1 cellular context compared by ENCODE assay signal in the genomic region with DNA sequence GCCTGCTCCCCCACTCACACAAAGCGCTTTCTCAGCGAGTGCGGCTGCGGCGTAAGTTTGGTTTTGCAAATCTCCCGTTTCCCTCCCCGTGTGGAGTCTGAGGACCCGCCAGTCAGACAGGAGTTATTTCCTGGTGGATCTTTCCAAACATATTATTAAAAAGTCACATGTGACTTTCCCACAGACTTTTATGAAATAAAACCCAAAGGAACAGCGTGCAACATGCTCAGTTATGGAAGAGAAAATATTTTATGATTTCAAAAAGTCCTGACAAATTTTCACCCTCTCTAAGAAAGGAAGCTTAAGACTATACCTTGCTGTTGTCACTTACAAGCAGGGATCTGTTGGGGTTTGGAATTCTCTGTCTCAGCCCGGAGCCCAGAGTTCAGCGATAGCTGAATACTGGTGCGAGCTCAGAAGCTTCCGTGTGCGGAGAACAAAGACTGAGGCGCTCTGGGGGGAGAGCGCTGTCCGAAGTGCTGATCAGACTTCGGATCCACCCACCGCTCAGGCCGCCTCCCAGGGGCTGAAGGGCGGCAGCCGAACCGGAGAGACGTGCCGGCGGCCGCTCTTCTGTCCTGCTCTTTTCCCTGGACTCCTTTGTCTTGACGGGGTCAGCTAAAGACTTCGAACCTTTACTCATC.
TF ChIP-seq lines count a peak whose summit lies in the region.

No MANE protein-coding gene starts in this region.

TF ChIP-seq in HepG2, 621 proteins besides CTCF, POLR2A, EP300 and RAD21 (continued from another document and continues in another):
- TF ChIP-seq MLX (CRISPR knock-in tag; IDR thresholded peaks at IDR 0.05): peak; percentile 64; the same call in 1 of the 2 replicates
- TF ChIP-seq HOXA9 (CRISPR knock-in tag; IDR thresholded peaks at IDR 0.05; ENCODE audit: borderline replicate concordance): peak; percentile 90; the same call in 1 of the 2 replicates
- TF ChIP-seq SIX4 (CRISPR knock-in tag; IDR thresholded peaks at IDR 0.05): peak; percentile 91
- no peak; the same call in 1 of the 2 replicates for TF ChIP-seq DNMT1 (CRISPR knock-in tag; IDR thresholded peaks at IDR 0.05)
- TF ChIP-seq PREB (CRISPR knock-in tag; IDR thresholded peaks at IDR 0.05): no peak
- TF ChIP-seq ATF7-NPFF (CRISPR knock-in tag; IDR thresholded peaks at IDR 0.05; ENCODE audit: low read depth): peak; percentile 95; the same call in 1 of the 2 replicates
- TF ChIP-seq ZNF232 (CRISPR knock-in tag; IDR thresholded peaks at IDR 0.05; ENCODE audit: borderline replicate concordance): peak; percentile 99
- TF ChIP-seq, protein P1, sequence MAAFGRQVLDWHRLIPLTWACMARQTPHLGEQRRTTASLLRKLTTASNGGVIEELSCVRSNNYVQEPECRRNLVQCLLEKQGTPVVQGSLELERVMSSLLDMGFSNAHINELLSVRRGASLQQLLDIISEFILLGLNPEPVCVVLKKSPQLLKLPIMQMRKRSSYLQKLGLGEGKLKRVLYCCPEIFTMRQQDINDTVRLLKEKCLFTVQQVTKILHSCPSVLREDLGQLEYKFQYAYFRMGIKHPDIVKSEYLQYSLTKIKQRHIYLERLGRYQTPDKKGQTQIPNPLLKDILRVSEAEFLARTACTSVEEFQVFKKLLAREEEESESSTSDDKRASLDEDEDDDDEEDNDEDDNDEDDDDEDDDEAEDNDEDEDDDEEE (CRISPR knock-in tag; IDR thresholded peaks at IDR 0.05): peak; percentile 98
- TF ChIP-seq XBP1 (CRISPR knock-in tag; IDR thresholded peaks at IDR 0.05): peak; percentile 95
- TF ChIP-seq THRA (CRISPR knock-in tag; IDR thresholded peaks at IDR 0.05; ENCODE audit: borderline replicate concordance): peak; percentile 96
- TF ChIP-seq KLF6 (CRISPR knock-in tag; IDR thresholded peaks at IDR 0.05): peak; percentile 100
- no peak for TF ChIP-seq ZNF44 (CRISPR knock-in tag; IDR thresholded peaks at IDR 0.05)
- no peak for TF ChIP-seq GABPA (IDR thresholded peaks at IDR 0.05; ENCODE audit: low read depth, low read length)
- peak; percentile 46; the same call in 1 of the 2 replicates for TF ChIP-seq GABPA (CRISPR knock-in tag; IDR thresholded peaks at IDR 0.05; ENCODE audit: low read depth)
- TF ChIP-seq ESRRA (CRISPR knock-in tag; IDR thresholded peaks at IDR 0.05; ENCODE audit: low read depth): no peak
- TF ChIP-seq ZNF124 (CRISPR knock-in tag; IDR thresholded peaks at IDR 0.05): peak; percentile 99
- peak; percentile 36 for TF ChIP-seq STAG1 (CRISPR knock-in tag; IDR thresholded peaks at IDR 0.05)
- TF ChIP-seq SP1 (IDR thresholded peaks at IDR 0.05): no peak
- TF ChIP-seq SP1 (CRISPR knock-in tag; IDR thresholded peaks at IDR 0.05): peak; percentile 61; the same call in 1 of the 2 replicates
- TF ChIP-seq SPEN (CRISPR knock-in tag; IDR thresholded peaks at IDR 0.05; ENCODE audit: low read depth): peak; percentile 77; the same call in 1 of the 2 replicates
- peak; percentile 40; the same call in 1 of the 2 replicates for TF ChIP-seq SP2 (CRISPR knock-in tag; IDR thresholded peaks at IDR 0.05)
- peak; percentile 94; the same call in 1 of the 2 replicates for TF ChIP-seq ZBTB20 (CRISPR knock-in tag; IDR thresholded peaks at IDR 0.05; ENCODE audit: borderline replicate concordance, low read depth)
- no peak for TF ChIP-seq PCBP1 (IDR thresholded peaks at IDR 0.05; ENCODE audit: borderline replicate concordance, low read depth, low read length)
- peak; percentile 95 for TF ChIP-seq ZNF335 (CRISPR knock-in tag; IDR thresholded peaks at IDR 0.05)
- peak; percentile 91; the same call in 1 of the 2 replicates for TF ChIP-seq ZNF816 (CRISPR knock-in tag; IDR thresholded peaks at IDR 0.05; ENCODE audit: borderline replicate concordance)
- peak; percentile 99 for TF ChIP-seq BORCS8-MEF2B (CRISPR knock-in tag; IDR thresholded peaks at IDR 0.05)
- TF ChIP-seq ZNF496 (CRISPR knock-in tag; IDR thresholded peaks at IDR 0.05; ENCODE audit: insufficient replicate concordance): no peak
- TF ChIP-seq JUN (CRISPR knock-in tag; IDR thresholded peaks at IDR 0.05): no peak
- TF ChIP-seq ZNF704 (CRISPR knock-in tag; IDR thresholded peaks at IDR 0.05; ENCODE audit: borderline replicate concordance): peak; percentile 93; the same call in 1 of the 2 replicates
- peak; percentile 98 for TF ChIP-seq ZBTB25 (CRISPR knock-in tag; IDR thresholded peaks at IDR 0.05)
- TF ChIP-seq ZNF362 (CRISPR knock-in tag; IDR thresholded peaks at IDR 0.05; ENCODE audit: borderline replicate concordance): peak; percentile 18; the same call in 1 of the 2 replicates
- no peak for TF ChIP-seq CCAR2 (optimal IDR thresholded peaks at IDR 0.05; ENCODE audit: low read depth, low read length)
- peak; percentile 90 for TF ChIP-seq KAT8 (CRISPR knock-in tag; IDR thresholded peaks at IDR 0.05)
- TF ChIP-seq ZNF709 (CRISPR knock-in tag; IDR thresholded peaks at IDR 0.05): peak; percentile 97
- TF ChIP-seq, protein P2, sequence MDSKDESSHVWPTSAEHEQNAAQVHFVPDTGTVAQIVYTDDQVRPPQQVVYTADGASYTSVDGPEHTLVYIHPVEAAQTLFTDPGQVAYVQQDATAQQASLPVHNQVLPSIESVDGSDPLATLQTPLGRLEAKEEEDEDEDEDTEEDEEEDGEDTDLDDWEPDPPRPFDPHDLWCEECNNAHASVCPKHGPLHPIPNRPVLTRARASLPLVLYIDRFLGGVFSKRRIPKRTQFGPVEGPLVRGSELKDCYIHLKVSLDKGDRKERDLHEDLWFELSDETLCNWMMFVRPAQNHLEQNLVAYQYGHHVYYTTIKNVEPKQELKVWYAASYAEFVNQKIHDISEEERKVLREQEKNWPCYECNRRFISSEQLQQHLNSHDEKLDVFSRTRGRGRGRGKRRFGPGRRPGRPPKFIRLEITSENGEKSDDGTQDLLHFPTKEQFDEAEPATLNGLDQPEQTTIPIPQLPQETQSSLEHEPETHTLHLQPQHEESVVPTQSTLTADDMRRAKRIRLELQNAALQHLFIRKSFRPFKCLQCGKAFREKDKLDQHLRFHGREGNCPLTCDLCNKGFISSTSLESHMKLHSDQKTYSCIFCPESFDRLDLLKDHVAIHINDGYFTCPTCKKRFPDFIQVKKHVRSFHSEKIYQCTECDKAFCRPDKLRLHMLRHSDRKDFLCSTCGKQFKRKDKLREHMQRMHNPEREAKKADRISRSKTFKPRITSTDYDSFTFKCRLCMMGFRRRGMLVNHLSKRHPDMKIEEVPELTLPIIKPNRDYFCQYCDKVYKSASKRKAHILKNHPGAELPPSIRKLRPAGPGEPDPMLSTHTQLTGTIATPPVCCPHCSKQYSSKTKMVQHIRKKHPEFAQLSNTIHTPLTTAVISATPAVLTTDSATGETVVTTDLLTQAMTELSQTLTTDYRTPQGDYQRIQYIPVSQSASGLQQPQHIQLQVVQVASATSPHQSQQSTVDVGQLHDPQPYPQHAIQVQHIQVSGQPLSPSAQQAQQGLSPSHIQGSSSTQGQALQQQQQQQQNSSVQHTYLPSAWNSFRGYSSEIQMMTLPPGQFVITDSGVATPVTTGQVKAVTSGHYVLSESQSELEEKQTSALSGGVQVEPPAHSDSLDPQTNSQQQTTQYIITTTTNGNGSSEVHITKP (CRISPR knock-in tag; IDR thresholded peaks at IDR 0.05; ENCODE audit: low read depth): peak; percentile 85
- peak; percentile 90 for TF ChIP-seq NCOA1 (CRISPR knock-in tag; IDR thresholded peaks at IDR 0.05)
- TF ChIP-seq HES4 (CRISPR knock-in tag; IDR thresholded peaks at IDR 0.05; ENCODE audit: borderline replicate concordance): peak; percentile 97
- peak; percentile 65; the same call in 1 of the 2 replicates for TF ChIP-seq ZNF253 (CRISPR knock-in tag; IDR thresholded peaks at IDR 0.05; ENCODE audit: borderline replicate concordance)
- peak; percentile 79; the same call in 1 of the 2 replicates for TF ChIP-seq FOXK1 (CRISPR knock-in tag; IDR thresholded peaks at IDR 0.05; ENCODE audit: borderline replicate concordance, low read depth)
- TF ChIP-seq MYNN (CRISPR knock-in tag; IDR thresholded peaks at IDR 0.05; ENCODE audit: low read depth): peak; percentile 90
- peak; percentile 94; the same call in 1 of the 2 replicates for TF ChIP-seq ZNF446 (CRISPR knock-in tag; IDR thresholded peaks at IDR 0.05)
- TF ChIP-seq ZNF792 (CRISPR knock-in tag; IDR thresholded peaks at IDR 0.05): peak; percentile 99
- peak; percentile 75 for TF ChIP-seq ZNF746 (CRISPR knock-in tag; IDR thresholded peaks at IDR 0.05)
- peak; percentile 76 for TF ChIP-seq FOSL2 (CRISPR knock-in tag; IDR thresholded peaks at IDR 0.05)
- peak; percentile 9; the same call in 1 of the 2 replicates for TF ChIP-seq SMC3 (IDR thresholded peaks at IDR 0.05; ENCODE audit: low read length)
- peak; percentile 99 for TF ChIP-seq HBP1 (CRISPR knock-in tag; IDR thresholded peaks at IDR 0.05; ENCODE audit: low read depth)
- peak; percentile 67 for TF ChIP-seq PITX1 (CRISPR knock-in tag; IDR thresholded peaks at IDR 0.05)
- TF ChIP-seq TBL1XR1 (IDR thresholded peaks at IDR 0.05; ENCODE audit: borderline replicate concordance, low read length, partially characterized antibody): no peak
- TF ChIP-seq ATF3 (CRISPR knock-in tag; IDR thresholded peaks at IDR 0.05): peak; percentile 88
- peak; percentile 85; the same call in 1 of the 2 replicates for TF ChIP-seq CBX5 (CRISPR knock-in tag; IDR thresholded peaks at IDR 0.05; ENCODE audit: borderline replicate concordance)
- peak; percentile 78; the same call in 1 of the 2 replicates for TF ChIP-seq EED (CRISPR knock-in tag; IDR thresholded peaks at IDR 0.05)
- TF ChIP-seq ZNF768 (CRISPR knock-in tag; IDR thresholded peaks at IDR 0.05): peak; percentile 82
- TF ChIP-seq TRIM24 (CRISPR knock-in tag; IDR thresholded peaks at IDR 0.05): no peak
- peak; percentile 96; the same call in 1 of the 2 replicates for TF ChIP-seq EHMT2 (IDR thresholded peaks at IDR 0.05; ENCODE audit: borderline replicate concordance, low read depth, low read length)
